9 cellular contexts compared by ENCODE assay signal in the genomic region with DNA sequence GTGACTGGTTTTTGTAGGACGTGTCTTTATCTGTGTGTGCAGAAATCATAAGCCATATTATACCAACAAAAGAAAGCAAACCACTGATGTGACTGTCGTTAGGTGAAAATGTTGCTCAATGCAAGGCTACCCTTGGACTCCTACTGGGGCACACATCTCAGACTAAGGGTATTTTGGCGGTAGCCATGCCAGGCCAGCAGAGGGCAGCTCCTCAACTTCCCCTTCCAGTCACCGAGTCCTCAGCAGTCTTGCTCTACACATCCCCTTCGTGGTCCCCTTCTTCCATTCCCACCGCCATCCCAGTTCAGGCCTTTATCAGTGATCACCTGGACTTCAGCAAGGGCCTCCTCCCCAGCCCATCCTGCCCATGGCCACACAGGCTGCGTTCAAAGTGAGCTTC.
DNase-seq lines count a peak whose midpoint lies in the region; ATAC-seq, FAIRE-seq and TF ChIP-seq lines count a peak whose summit lies in the region.
"Had no signal": no experiment of that assay in that cellular context is flagged by ENCODE, and none has a peak within 500 bp of the region (broad histone marks: within the 10 kb centered on the region; RNA-seq: fewer than 3 reads in every experiment).

No MANE protein-coding gene starts in this region.

- POLR2A ChIA-PET in HepG2 (lab: Yijun Ruan, JAX): no interaction called here

- 10% methylated on average over 7 of the region's 7 CpGs for WGBS in HepG2 (ENCODE audit: low lambda C conversion rate)
- WGBS in upper lobe of left lung, 2 donors: 47 to 56% methylated on average over 7 of the region's 7 CpGs

- H3K4me3 ChIP-seq in HepG2 (replicated peaks in 1 of 3; ENCODE audit: insufficient read depth in 1 of 3, low read depth in 2 of 3, low read length in 3 of 3) (no peak overlapping the region), upper lobe of left lung (no peak overlapping the region)
- H3K4me3 ChIP-seq: skin epidermis had no signal

- BruUV-seq in HepG2 (replicated peaks; lab: Mats Ljungman, UMichigan): no TSS peak

- intact Hi-C loops in HepG2 (cut with micrococcal nuclease; ENCODE audit: unreplicated experiment): loop anchor here (1.0 to 5.0 kb wide), 3 partner anchors 37 to 165 kb away; no protein-coding TSS in a partner anchor

- in situ Hi-C loops in HepG2 (cut with HindIII; ENCODE audit: extremely low pct_ligation_motif_present, low pct_unique_long_range_greater_than_20kb): no loop called here

- H4K20me1 ChIP-seq in HepG2 (ENCODE audit: insufficient read depth, low read length): no peaks in the 10 kb centered on the region

- TF ChIP-seq EP300 in HepG2 (IDR thresholded peaks at IDR 0.05; ENCODE audit: low read depth in 2 of 2, low read length in 2 of 2): no peak
- TF ChIP-seq EP300 in HepG2 (CRISPR knock-in tag; IDR thresholded peaks at IDR 0.05; ENCODE audit: borderline replicate concordance): no peak
- no peak for TF ChIP-seq EP300 in upper lobe of left lung (IDR thresholded peaks at IDR 0.05)

- H3K27me3 ChIP-seq in HepG2 (ENCODE audit: control insufficient read depth in 1 of 2, insufficient read depth in 2 of 2, low read length in 2 of 2): no peaks in the 10 kb centered on the region
- no peaks in the 10 kb centered on the region for H3K27me3 ChIP-seq in upper lobe of left lung

- TF ChIP-seq POLR2A in HepG2 (IDR thresholded peaks at IDR 0.05; ENCODE audit: insufficient read depth in 1 of 2, low read depth in 2 of 2, low read length in 2 of 2) (no peak), upper lobe of left lung (IDR thresholded peaks at IDR 0.05) (no peak)

- ATAC-seq in HG03565 (IDR thresholded peaks at IDR 0.05; ENCODE audit: unreplicated experiment) (peak; percentile 52), HepG2 (peak; percentile 82), HG03135 (IDR thresholded peaks at IDR 0.05; ENCODE audit: unreplicated experiment) (no peak), upper lobe of left lung (ENCODE audit: low FRiP score in 2 of 2) (no peak)

- no peaks in the 10 kb centered on the region for H3K79me2 ChIP-seq in HepG2 (ENCODE audit: insufficient read depth, low read length)

- H3K27ac ChIP-seq in HepG2 (ENCODE audit: extremely low read length, insufficient read depth, low read length) (no peak overlapping the region), upper lobe of left lung (no peak overlapping the region)
- H3K27ac ChIP-seq: skin epidermis had no signal

- peak; percentile 33 for TF ChIP-seq CTCF in D721Med (IDR thresholded peaks at IDR 0.05; ENCODE audit: insufficient read depth, missing control alignments)
- TF ChIP-seq CTCF in HepG2 (CRISPR knock-in tag; IDR thresholded peaks at IDR 0.05): peak; percentile 60
- peak in 3 of 6 experiments; percentile 15 to 38 (median 30) for TF ChIP-seq CTCF in upper lobe of left lung (IDR thresholded peaks at IDR 0.05)

- CTCF ChIA-PET in HepG2 (lab: Yijun Ruan, JAX; ENCODE audit: low intra/inter-chr PET ratio, low total read pairs): interaction anchor here (2.8 kb wide), 1 partner anchor 165 kb away, joined by 17 read pairs; no protein-coding TSS in a partner anchor

- H3K4me1 ChIP-seq in HepG2 (ENCODE audit: insufficient read depth, low read length): no peaks in the 10 kb centered on the region
- no peaks in the 10 kb centered on the region for H3K4me1 ChIP-seq in upper lobe of left lung

- no peak overlapping the region for H3K4me2 ChIP-seq in HepG2 (ENCODE audit: low read depth, low read length)

- DNase-seq in D721Med (ENCODE audit: insufficient read length, low spot score): no peak
- peak; percentile 38 for DNase-seq in UCSD-AML1 (lab: John Stamatoyannopoulos, UW; ENCODE audit: unreplicated experiment)
- DNase-seq in HepG2 (ENCODE audit: low spot score): peak; percentile 35
- DNase-seq in NCI-H774 (lab: John Stamatoyannopoulos, UW): no peak
- DNase-seq in T-helper 9 cell: no peak
- no peak for DNase-seq in upper lobe of left lung

- H2AFZ ChIP-seq in HepG2 (ENCODE audit: low read length): no peak overlapping the region

- H3K9me3 ChIP-seq in HepG2 (ENCODE audit: low read length): no peaks in the 10 kb centered on the region
- H3K9me3 ChIP-seq in upper lobe of left lung: no peaks in the 10 kb centered on the region

- FAIRE-seq in D721Med (lab: Jason Lieb, UNC) (no peak), HepG2 (lab: Jason Lieb, UNC) (peak; percentile 67)

- no peak for TF ChIP-seq RAD21 in HepG2 (CRISPR knock-in tag; IDR thresholded peaks at IDR 0.05)

- no peaks in the 10 kb centered on the region for H3K36me3 ChIP-seq in HepG2 (replicated peaks in 1 of 2; ENCODE audit: control insufficient read depth in 1 of 2, insufficient read depth in 2 of 2, low read length in 2 of 2)
- H3K36me3 ChIP-seq in upper lobe of left lung: no peaks in the 10 kb centered on the region

- no peak overlapping the region for H3K9ac ChIP-seq in HepG2 (ENCODE audit: insufficient read depth, low read depth, low read length)

TF ChIP-seq in HepG2, 621 proteins besides CTCF, POLR2A, EP300 and RAD21:
- no peak for TF ChIP-seq SMARCC2 (IDR thresholded peaks at IDR 0.05)
- peak; percentile 79; the same call in 1 of the 2 replicates for TF ChIP-seq CEBPB (IDR thresholded peaks at IDR 0.05; ENCODE audit: borderline replicate concordance, low read depth, low read length)
- 0 out of 2 replicates have a peak, but pooled peaks have one; percentile 34 for TF ChIP-seq CEBPG (CRISPR knock-in tag; IDR thresholded peaks at IDR 0.05)
- peak; percentile 27 for TF ChIP-seq XRCC5 (optimal IDR thresholded peaks at IDR 0.05; ENCODE audit: low read length)
- peak; percentile 38 for TF ChIP-seq HNF4A (CRISPR knock-in tag; IDR thresholded peaks at IDR 0.05)
- TF ChIP-seq ZNF574 (CRISPR knock-in tag; IDR thresholded peaks at IDR 0.05): 0 out of 2 replicates have a peak, but pooled peaks have one; percentile 27

Comparison
In these comparisons a context has a peak if more than half of its experiments do, and no peak if none do; other contexts are left out.
1. DNase-seq: peak in UCSD-AML1 (single experiment) and HepG2 (single experiment); none in D721Med (single experiment), NCI-H774 (single experiment), T-helper 9 cell (single experiment) and upper lobe of left lung (0 of 2).
2. ATAC-seq: peak in HG03565 (single experiment) and HepG2 (single experiment); none in HG03135 (single experiment) and upper lobe of left lung (0 of 2).